In genomic region chr1:11979453-11979817, GRCh38 we compare ENCODE assay signal across 1 cellular context.
A peak's percentile ranks its signal among the peaks of the same experiment; 100 is the strongest.
TF ChIP-seq lines count a peak whose summit lies in the region.

No MANE protein-coding gene starts in this region.

TF ChIP-seq in HepG2, 621 proteins besides CTCF, POLR2A, EP300 and RAD21 (continues in another document):
- TF ChIP-seq NPAS2 (CRISPR knock-in tag; IDR thresholded peaks at IDR 0.05; ENCODE audit: borderline replicate concordance), result no peak
- TF ChIP-seq ARID3A (IDR thresholded peaks at IDR 0.05; ENCODE audit: low read depth, low read length), result no peak
- no peak for TF ChIP-seq STAG1 (CRISPR knock-in tag; IDR thresholded peaks at IDR 0.05)
- TF ChIP-seq, protein P1, sequence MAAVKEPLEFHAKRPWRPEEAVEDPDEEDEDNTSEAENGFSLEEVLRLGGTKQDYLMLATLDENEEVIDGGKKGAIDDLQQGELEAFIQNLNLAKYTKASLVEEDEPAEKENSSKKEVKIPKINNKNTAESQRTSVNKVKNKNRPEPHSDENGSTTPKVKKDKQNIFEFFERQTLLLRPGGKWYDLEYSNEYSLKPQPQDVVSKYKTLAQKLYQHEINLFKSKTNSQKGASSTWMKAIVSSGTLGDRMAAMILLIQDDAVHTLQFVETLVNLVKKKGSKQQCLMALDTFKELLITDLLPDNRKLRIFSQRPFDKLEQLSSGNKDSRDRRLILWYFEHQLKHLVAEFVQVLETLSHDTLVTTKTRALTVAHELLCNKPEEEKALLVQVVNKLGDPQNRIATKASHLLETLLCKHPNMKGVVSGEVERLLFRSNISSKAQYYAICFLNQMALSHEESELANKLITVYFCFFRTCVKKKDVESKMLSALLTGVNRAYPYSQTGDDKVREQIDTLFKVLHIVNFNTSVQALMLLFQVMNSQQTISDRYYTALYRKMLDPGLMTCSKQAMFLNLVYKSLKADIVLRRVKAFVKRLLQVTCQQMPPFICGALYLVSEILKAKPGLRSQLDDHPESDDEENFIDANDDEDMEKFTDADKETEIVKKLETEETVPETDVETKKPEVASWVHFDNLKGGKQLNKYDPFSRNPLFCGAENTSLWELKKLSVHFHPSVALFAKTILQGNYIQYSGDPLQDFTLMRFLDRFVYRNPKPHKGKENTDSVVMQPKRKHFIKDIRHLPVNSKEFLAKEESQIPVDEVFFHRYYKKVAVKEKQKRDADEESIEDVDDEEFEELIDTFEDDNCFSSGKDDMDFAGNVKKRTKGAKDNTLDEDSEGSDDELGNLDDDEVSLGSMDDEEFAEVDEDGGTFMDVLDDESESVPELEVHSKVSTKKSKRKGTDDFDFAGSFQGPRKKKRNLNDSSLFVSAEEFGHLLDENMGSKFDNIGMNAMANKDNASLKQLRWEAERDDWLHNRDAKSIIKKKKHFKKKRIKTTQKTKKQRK (IDR thresholded peaks at IDR 0.05; ENCODE audit: low read length), result no peak
- TF ChIP-seq, protein P2, sequence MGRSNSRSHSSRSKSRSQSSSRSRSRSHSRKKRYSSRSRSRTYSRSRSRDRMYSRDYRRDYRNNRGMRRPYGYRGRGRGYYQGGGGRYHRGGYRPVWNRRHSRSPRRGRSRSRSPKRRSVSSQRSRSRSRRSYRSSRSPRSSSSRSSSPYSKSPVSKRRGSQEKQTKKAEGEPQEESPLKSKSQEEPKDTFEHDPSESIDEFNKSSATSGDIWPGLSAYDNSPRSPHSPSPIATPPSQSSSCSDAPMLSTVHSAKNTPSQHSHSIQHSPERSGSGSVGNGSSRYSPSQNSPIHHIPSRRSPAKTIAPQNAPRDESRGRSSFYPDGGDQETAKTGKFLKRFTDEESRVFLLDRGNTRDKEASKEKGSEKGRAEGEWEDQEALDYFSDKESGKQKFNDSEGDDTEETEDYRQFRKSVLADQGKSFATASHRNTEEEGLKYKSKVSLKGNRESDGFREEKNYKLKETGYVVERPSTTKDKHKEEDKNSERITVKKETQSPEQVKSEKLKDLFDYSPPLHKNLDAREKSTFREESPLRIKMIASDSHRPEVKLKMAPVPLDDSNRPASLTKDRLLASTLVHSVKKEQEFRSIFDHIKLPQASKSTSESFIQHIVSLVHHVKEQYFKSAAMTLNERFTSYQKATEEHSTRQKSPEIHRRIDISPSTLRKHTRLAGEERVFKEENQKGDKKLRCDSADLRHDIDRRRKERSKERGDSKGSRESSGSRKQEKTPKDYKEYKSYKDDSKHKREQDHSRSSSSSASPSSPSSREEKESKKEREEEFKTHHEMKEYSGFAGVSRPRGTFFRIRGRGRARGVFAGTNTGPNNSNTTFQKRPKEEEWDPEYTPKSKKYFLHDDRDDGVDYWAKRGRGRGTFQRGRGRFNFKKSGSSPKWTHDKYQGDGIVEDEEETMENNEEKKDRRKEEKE (IDR thresholded peaks at IDR 0.05), result no peak
- no peak for TF ChIP-seq CBX1 (IDR thresholded peaks at IDR 0.05; ENCODE audit: low read depth)
- TF ChIP-seq ZNF44 (CRISPR knock-in tag; IDR thresholded peaks at IDR 0.05), result no peak
- no peak for TF ChIP-seq ZNF576 (CRISPR knock-in tag; IDR thresholded peaks at IDR 0.05)
- no peak for TF ChIP-seq ZBTB20 (CRISPR knock-in tag; IDR thresholded peaks at IDR 0.05; ENCODE audit: borderline replicate concordance, low read depth)
- TF ChIP-seq, protein P3, sequence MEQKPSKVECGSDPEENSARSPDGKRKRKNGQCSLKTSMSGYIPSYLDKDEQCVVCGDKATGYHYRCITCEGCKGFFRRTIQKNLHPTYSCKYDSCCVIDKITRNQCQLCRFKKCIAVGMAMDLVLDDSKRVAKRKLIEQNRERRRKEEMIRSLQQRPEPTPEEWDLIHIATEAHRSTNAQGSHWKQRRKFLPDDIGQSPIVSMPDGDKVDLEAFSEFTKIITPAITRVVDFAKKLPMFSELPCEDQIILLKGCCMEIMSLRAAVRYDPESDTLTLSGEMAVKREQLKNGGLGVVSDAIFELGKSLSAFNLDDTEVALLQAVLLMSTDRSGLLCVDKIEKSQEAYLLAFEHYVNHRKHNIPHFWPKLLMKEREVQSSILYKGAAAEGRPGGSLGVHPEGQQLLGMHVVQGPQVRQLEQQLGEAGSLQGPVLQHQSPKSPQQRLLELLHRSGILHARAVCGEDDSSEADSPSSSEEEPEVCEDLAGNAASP (CRISPR knock-in tag; IDR thresholded peaks at IDR 0.05; ENCODE audit: borderline replicate concordance), result no peak
- TF ChIP-seq ZFY (CRISPR knock-in tag; IDR thresholded peaks at IDR 0.05), result no peak
- no peak for TF ChIP-seq JARID2 (CRISPR knock-in tag; IDR thresholded peaks at IDR 0.05; ENCODE audit: insufficient replicate concordance)
- TF ChIP-seq ATAD3A (CRISPR knock-in tag; IDR thresholded peaks at IDR 0.05), result no peak
- no peak for TF ChIP-seq CENPX (CRISPR knock-in tag; IDR thresholded peaks at IDR 0.05)
- TF ChIP-seq, protein P4, sequence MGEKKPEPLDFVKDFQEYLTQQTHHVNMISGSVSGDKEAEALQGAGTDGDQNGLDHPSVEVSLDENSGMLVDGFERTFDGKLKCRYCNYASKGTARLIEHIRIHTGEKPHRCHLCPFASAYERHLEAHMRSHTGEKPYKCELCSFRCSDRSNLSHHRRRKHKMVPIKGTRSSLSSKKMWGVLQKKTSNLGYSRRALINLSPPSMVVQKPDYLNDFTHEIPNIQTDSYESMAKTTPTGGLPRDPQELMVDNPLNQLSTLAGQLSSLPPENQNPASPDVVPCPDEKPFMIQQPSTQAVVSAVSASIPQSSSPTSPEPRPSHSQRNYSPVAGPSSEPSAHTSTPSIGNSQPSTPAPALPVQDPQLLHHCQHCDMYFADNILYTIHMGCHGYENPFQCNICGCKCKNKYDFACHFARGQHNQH (CRISPR knock-in tag; IDR thresholded peaks at IDR 0.05), result no peak
- TF ChIP-seq, protein P5, sequence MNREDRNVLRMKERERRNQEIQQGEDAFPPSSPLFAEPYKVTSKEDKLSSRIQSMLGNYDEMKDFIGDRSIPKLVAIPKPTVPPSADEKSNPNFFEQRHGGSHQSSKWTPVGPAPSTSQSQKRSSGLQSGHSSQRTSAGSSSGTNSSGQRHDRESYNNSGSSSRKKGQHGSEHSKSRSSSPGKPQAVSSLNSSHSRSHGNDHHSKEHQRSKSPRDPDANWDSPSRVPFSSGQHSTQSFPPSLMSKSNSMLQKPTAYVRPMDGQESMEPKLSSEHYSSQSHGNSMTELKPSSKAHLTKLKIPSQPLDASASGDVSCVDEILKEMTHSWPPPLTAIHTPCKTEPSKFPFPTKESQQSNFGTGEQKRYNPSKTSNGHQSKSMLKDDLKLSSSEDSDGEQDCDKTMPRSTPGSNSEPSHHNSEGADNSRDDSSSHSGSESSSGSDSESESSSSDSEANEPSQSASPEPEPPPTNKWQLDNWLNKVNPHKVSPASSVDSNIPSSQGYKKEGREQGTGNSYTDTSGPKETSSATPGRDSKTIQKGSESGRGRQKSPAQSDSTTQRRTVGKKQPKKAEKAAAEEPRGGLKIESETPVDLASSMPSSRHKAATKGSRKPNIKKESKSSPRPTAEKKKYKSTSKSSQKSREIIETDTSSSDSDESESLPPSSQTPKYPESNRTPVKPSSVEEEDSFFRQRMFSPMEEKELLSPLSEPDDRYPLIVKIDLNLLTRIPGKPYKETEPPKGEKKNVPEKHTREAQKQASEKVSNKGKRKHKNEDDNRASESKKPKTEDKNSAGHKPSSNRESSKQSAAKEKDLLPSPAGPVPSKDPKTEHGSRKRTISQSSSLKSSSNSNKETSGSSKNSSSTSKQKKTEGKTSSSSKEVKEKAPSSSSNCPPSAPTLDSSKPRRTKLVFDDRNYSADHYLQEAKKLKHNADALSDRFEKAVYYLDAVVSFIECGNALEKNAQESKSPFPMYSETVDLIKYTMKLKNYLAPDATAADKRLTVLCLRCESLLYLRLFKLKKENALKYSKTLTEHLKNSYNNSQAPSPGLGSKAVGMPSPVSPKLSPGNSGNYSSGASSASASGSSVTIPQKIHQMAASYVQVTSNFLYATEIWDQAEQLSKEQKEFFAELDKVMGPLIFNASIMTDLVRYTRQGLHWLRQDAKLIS (CRISPR knock-in tag; IDR thresholded peaks at IDR 0.05), result no peak
- TF ChIP-seq MAX (IDR thresholded peaks at IDR 0.05), result peak; percentile 41; the same call in 1 of the 2 replicates
- TF ChIP-seq NFYC (CRISPR knock-in tag; IDR thresholded peaks at IDR 0.05), result no peak
- TF ChIP-seq JUNB (CRISPR knock-in tag; IDR thresholded peaks at IDR 0.05; ENCODE audit: borderline replicate concordance), result no peak
- TF ChIP-seq ZBTB25 (CRISPR knock-in tag; IDR thresholded peaks at IDR 0.05), result no peak
- no peak for TF ChIP-seq ZNF720 (CRISPR knock-in tag; IDR thresholded peaks at IDR 0.05)
- TF ChIP-seq, protein P6, sequence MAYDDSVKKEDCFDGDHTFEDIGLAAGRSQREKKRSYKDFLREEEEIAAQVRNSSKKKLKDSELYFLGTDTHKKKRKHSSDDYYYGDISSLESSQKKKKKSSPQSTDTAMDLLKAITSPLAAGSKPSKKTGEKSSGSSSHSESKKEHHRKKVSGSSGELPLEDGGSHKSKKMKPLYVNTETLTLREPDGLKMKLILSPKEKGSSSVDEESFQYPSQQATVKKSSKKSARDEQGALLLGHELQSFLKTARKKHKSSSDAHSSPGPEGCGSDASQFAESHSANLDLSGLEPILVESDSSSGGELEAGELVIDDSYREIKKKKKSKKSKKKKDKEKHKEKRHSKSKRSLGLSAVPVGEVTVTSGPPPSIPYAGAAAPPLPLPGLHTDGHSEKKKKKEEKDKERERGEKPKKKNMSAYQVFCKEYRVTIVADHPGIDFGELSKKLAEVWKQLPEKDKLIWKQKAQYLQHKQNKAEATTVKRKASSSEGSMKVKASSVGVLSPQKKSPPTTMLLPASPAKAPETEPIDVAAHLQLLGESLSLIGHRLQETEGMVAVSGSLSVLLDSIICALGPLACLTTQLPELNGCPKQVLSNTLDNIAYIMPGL (CRISPR knock-in tag; IDR thresholded peaks at IDR 0.05; ENCODE audit: borderline replicate concordance in 1 of 2, low read depth in 1 of 2), result no peak
- TF ChIP-seq RARA (CRISPR knock-in tag; IDR thresholded peaks at IDR 0.05), result no peak
- 0 out of 2 replicates have a peak, but pooled peaks have one; percentile 22 for TF ChIP-seq ZNF430 (CRISPR knock-in tag; IDR thresholded peaks at IDR 0.05)
- TF ChIP-seq, protein P7, sequence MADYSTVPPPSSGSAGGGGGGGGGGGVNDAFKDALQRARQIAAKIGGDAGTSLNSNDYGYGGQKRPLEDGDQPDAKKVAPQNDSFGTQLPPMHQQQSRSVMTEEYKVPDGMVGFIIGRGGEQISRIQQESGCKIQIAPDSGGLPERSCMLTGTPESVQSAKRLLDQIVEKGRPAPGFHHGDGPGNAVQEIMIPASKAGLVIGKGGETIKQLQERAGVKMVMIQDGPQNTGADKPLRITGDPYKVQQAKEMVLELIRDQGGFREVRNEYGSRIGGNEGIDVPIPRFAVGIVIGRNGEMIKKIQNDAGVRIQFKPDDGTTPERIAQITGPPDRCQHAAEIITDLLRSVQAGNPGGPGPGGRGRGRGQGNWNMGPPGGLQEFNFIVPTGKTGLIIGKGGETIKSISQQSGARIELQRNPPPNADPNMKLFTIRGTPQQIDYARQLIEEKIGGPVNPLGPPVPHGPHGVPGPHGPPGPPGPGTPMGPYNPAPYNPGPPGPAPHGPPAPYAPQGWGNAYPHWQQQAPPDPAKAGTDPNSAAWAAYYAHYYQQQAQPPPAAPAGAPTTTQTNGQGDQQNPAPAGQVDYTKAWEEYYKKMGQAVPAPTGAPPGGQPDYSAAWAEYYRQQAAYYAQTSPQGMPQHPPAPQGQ (CRISPR knock-in tag; IDR thresholded peaks at IDR 0.05; ENCODE audit: borderline replicate concordance), result no peak
- TF ChIP-seq AKNA (CRISPR knock-in tag; IDR thresholded peaks at IDR 0.05; ENCODE audit: borderline replicate concordance), result no peak
